In genomic region chr16:57482845-57483545, GRCh38 we compare ENCODE assay signal across 18 cellular contexts.
"Had no signal": no experiment of that assay in that cellular context is flagged by ENCODE, and none has a peak within 500 bp of the region (broad histone marks: within the 10 kb centered on the region; RNA-seq: fewer than 3 reads in every experiment).

No MANE protein-coding gene starts in this region.

- H3K36me3 Mint-ChIP-seq: activated CD8-positive, alpha-beta memory T cell treated with anti-CD3 and anti-CD28 coated beads, Interleukin-2, amount 10 ng/mL, durations not matched to agents 7 days and 5 days had no signal

- FAIRE-seq: frontal cortex had no signal

- H3K27ac ChIP-seq: heart left ventricle, lower lobe of right lung, neutrophil, VCaP had no signal

- H3K9me3 ChIP-seq: heart left ventricle, lower lobe of right lung, neutrophil, tibial nerve had no signal

- H3K27me3 Mint-ChIP-seq: activated CD8-positive, alpha-beta memory T cell treated with anti-CD3 and anti-CD28 coated beads, Interleukin-2, amount 10 ng/mL, durations not matched to agents 7 days and 5 days; activated naive CD4-positive, alpha-beta T cell treated with anti-CD3 and anti-CD28 coated beads, Interleukin-2, amount 50 U/mL, for 24 hours; effector memory CD8-positive, alpha-beta T cell had no signal

- H3K27me3 ChIP-seq: tibial nerve had no signal

- H3K4me3 Mint-ChIP-seq: activated CD8-positive, alpha-beta memory T cell treated with anti-CD3 and anti-CD28 coated beads, Interleukin-2, amount 10 ng/mL, durations not matched to agents 7 days and 5 days; activated naive CD4-positive, alpha-beta T cell treated with anti-CD3 and anti-CD28 coated beads, Interleukin-2, amount 50 U/mL, for 24 hours; dendritic cell treated with granulocyte-macrophage colony-stimulating factor and Interleukin-4, amounts not matched to agents 40 ng/mL and 50 ng/mL, for 4 days had no signal

- DNase-seq: activated CD4-positive, alpha-beta T cell treated with anti-CD3 and anti-CD28 coated beads for 1 hour; activated CD4-positive, alpha-beta T cell treated with anti-CD3 and anti-CD28 coated beads, Interleukin-2, amount 50 U/mL, for 48 hours; activated CD8-positive, alpha-beta memory T cell treated with anti-CD3 and anti-CD28 coated beads, Interleukin-2, amount 10 ng/mL, durations not matched to agents 7 days and 5 days; activated T-cell treated with anti-CD3 and anti-CD28 coated beads, Interleukin-2, amount 50 U/mL, for 1 hour; amniotic stem cell; effector memory CD8-positive, alpha-beta T cell; heart left ventricle; left cardiac atrium; lower lobe of right lung; stimulated activated CD4-positive, alpha-beta T cell treated with anti-CD3 and anti-CD28 coated beads, Interleukin-4, amount 100 ng/mL, for 24 hours; stimulated activated naive CD4-positive, alpha-beta T cell had no signal

- ATAC-seq: activated CD8-positive, alpha-beta memory T cell treated with anti-CD3 and anti-CD28 coated beads, Interleukin-2, amount 10 ng/mL, durations not matched to agents 7 days and 5 days; effector memory CD8-positive, alpha-beta T cell; heart left ventricle; left cardiac atrium; lower lobe of right lung had no signal

- H3K9me3 Mint-ChIP-seq: activated naive CD4-positive, alpha-beta T cell treated with anti-CD3 and anti-CD28 coated beads, Interleukin-2, amount 50 U/mL, for 24 hours; activated T-helper 2 cell treated with anti-CD3 and anti-CD28 coated beads, Interferon-gamma antibody, Interleukin-2, Interleukin-4, amounts not matched to agents 10 μg/mL and 5 μg/mL and 100 μg/mL, durations not matched to agents 14 hours and 24 hours and 36 hours; dendritic cell treated with granulocyte-macrophage colony-stimulating factor and Interleukin-4, amounts not matched to agents 40 ng/mL and 50 ng/mL, for 4 days; effector memory CD8-positive, alpha-beta T cell had no signal

- H3K4me3 ChIP-seq: heart left ventricle, lower lobe of right lung, tibial nerve had no signal

- H3K36me3 ChIP-seq: heart left ventricle, lower lobe of right lung, neutrophil, tibial nerve had no signal

- H3K27ac Mint-ChIP-seq: activated CD8-positive, alpha-beta memory T cell treated with anti-CD3 and anti-CD28 coated beads, Interleukin-2, amount 10 ng/mL, durations not matched to agents 7 days and 5 days; activated naive CD4-positive, alpha-beta T cell treated with anti-CD3 and anti-CD28 coated beads, Interleukin-2, amount 50 U/mL, for 24 hours; activated T-helper 2 cell treated with anti-CD3 and anti-CD28 coated beads, Interferon-gamma antibody, Interleukin-2, Interleukin-4, amounts not matched to agents 10 μg/mL and 5 μg/mL and 100 μg/mL, durations not matched to agents 14 hours and 24 hours and 36 hours; dendritic cell treated with granulocyte-macrophage colony-stimulating factor and Interleukin-4, amounts not matched to agents 40 ng/mL and 50 ng/mL, for 4 days had no signal
